ENCODE assay signal across 24 cellular contexts in genomic region chr3:67616046-67616445, GRCh38. TPM values are rescaled to one million over a fixed set of nuclear protein-coding genes. Genes with fewer than 3 reads are reported as not detected.
DNase-seq lines count a peak whose midpoint lies in the region; ATAC-seq lines count a peak whose summit lies in the region.
"Had no signal": no experiment of that assay in that cellular context is flagged by ENCODE, and none has a peak within 500 bp of the region (broad histone marks: within the 10 kb centered on the region; RNA-seq: fewer than 3 reads in every experiment).

No MANE protein-coding gene starts in this region.

- H3K36me3 ChIP-seq in naive thymus-derived CD4-positive, alpha-beta T cell (ENCODE audit: control insufficient read depth in 2 of 3, insufficient read depth in 3 of 3, low read length in 3 of 3): peaks cover 0 to 33% (median 8%) of the 10 kb centered on the region in 3 experiments

- POLR2A ChIA-PET in naive thymus-derived CD4-positive, alpha-beta T cell (lab: Charles Lee): no interaction called here

- H3K9me3 Mint-ChIP-seq in stimulated activated naive CD8-positive, alpha-beta T cell treated with anti-CD3 and anti-CD28 coated beads, Interleukin-15, amount 100 ng/mL, for 72 hours: no peaks in the 10 kb centered on the region
- no peaks in the 10 kb centered on the region for H3K9me3 Mint-ChIP-seq in activated T-helper 17 cell treated with anti-CD3 and anti-CD28 coated beads, Interleukin-2, amount 50 U/mL, for 72 hours
- peaks cover 0 to 8% (median 0%) of the 10 kb centered on the region in 11 donors for H3K9me3 Mint-ChIP-seq in naive thymus-derived CD4-positive, alpha-beta T cell
- H3K9me3 Mint-ChIP-seq: CD4-positive, alpha-beta memory T cell; CD8-positive, alpha-beta memory T cell had no signal

- no peak for DNase-seq in stimulated activated naive CD8-positive, alpha-beta T cell treated with anti-CD3 and anti-CD28 coated beads, Interleukin-15, amount 100 ng/mL, for 72 hours
- DNase-seq in stimulated activated naive CD8-positive, alpha-beta T cell treated with anti-CD3 and anti-CD28 coated beads, Interleukin-15, Interleukin-2, amounts not matched to agents 100 U/mL and 50 U/mL, for 24 hours: no peak
- no peak for DNase-seq in naive thymus-derived CD4-positive, alpha-beta T cell
- no peak for DNase-seq in HuH-7 (ENCODE audit: low spot score)
- DNase-seq in T-helper 9 cell: no peak
- DNase-seq: AML-193; CD4-positive, alpha-beta memory T cell; CD8-positive, alpha-beta memory T cell; COR-L47; DMS 273 treated with DMSO at 0.1 percent for 48 hours; DMS153; DMS53; DMS79; DND-41; EL; GDM1 had no signal

- H3K4me1 ChIP-seq in naive thymus-derived CD4-positive, alpha-beta T cell (ENCODE audit: control insufficient read depth in 2 of 2, insufficient read depth in 2 of 2, low read length in 2 of 2): no peaks in the 10 kb centered on the region

- H3K36me3 Mint-ChIP-seq in activated T-helper 17 cell treated with anti-CD3 and anti-CD28 coated beads, Interleukin-2, amount 50 U/mL, for 72 hours (ENCODE audit: low read depth): peaks cover 59% of the 10 kb centered on the region
- H3K36me3 Mint-ChIP-seq in naive thymus-derived CD4-positive, alpha-beta T cell: peaks cover 24 to 81% (median 77%) of the 10 kb centered on the region in 5 donors

- no peaks in the 10 kb centered on the region for H3K27me3 Mint-ChIP-seq in stimulated activated naive CD8-positive, alpha-beta T cell treated with anti-CD3 and anti-CD28 coated beads, Interleukin-15, amount 100 ng/mL, for 72 hours
- H3K27me3 Mint-ChIP-seq in activated T-helper 17 cell treated with anti-CD3 and anti-CD28 coated beads, Interleukin-2, amount 50 U/mL, for 72 hours: no peaks in the 10 kb centered on the region
- H3K27me3 Mint-ChIP-seq in naive thymus-derived CD4-positive, alpha-beta T cell: no peaks in the 10 kb centered on the region
- H3K27me3 Mint-ChIP-seq: B cell; CD4-positive, alpha-beta memory T cell; CD8-positive, alpha-beta memory T cell had no signal

- peak; percentile 60 for ATAC-seq in stimulated activated naive CD8-positive, alpha-beta T cell treated with anti-CD3 and anti-CD28 coated beads, Interleukin-15, amount 100 ng/mL, for 72 hours
- ATAC-seq in stimulated activated naive CD8-positive, alpha-beta T cell treated with anti-CD3 and anti-CD28 coated beads, Interleukin-15, Interleukin-2, amounts not matched to agents 100 U/mL and 50 U/mL, for 24 hours: no peak
- ATAC-seq in activated T-helper 17 cell treated with anti-CD3 and anti-CD28 coated beads, Interleukin-2, amount 50 U/mL, for 72 hours (replicated peaks): peak; percentile 28
- ATAC-seq in naive thymus-derived CD4-positive, alpha-beta T cell: no peak
- no peak for ATAC-seq in HG03196 (IDR thresholded peaks at IDR 0.05; ENCODE audit: unreplicated experiment)
- ATAC-seq: A549, GM12878 had no signal

- CTCF ChIA-PET in naive thymus-derived CD4-positive, alpha-beta T cell (lab: Charles Lee): interaction anchor here (0.6 kb wide), 1 partner anchor 19 kb away, joined by 3 read pairs; no protein-coding TSS in a partner anchor

- H3K27me3 ChIP-seq in naive thymus-derived CD4-positive, alpha-beta T cell (ENCODE audit: control insufficient read depth in 2 of 2, insufficient read depth in 2 of 2, low read length in 2 of 2): no peaks in the 10 kb centered on the region
- H3K27me3 ChIP-seq: BLaER1 treated with 17β-estradiol and CSF1 and Interleukin-3, amounts not matched to agents 10 nM and 100 nM had no signal

- H3K27ac Mint-ChIP-seq in stimulated activated naive CD8-positive, alpha-beta T cell treated with anti-CD3 and anti-CD28 coated beads, Interleukin-15, amount 100 ng/mL, for 72 hours: no peak overlapping the region
- no peak overlapping the region for H3K27ac Mint-ChIP-seq in activated T-helper 17 cell treated with anti-CD3 and anti-CD28 coated beads, Interleukin-2, amount 50 U/mL, for 72 hours
- H3K27ac Mint-ChIP-seq in naive thymus-derived CD4-positive, alpha-beta T cell: peak overlapping the region in 6 of 9 donors; percentile 3 to 69 (median 24)
- H3K27ac Mint-ChIP-seq: B cell had no signal

- no peak overlapping the region for H3K4me3 Mint-ChIP-seq in stimulated activated naive CD8-positive, alpha-beta T cell treated with anti-CD3 and anti-CD28 coated beads, Interleukin-15, amount 100 ng/mL, for 72 hours
- no peak overlapping the region for H3K4me3 Mint-ChIP-seq in activated T-helper 17 cell treated with anti-CD3 and anti-CD28 coated beads, Interleukin-2, amount 50 U/mL, for 72 hours
- H3K4me3 Mint-ChIP-seq in naive thymus-derived CD4-positive, alpha-beta T cell: no peak overlapping the region
- H3K4me3 Mint-ChIP-seq: B cell; CD4-positive, alpha-beta memory T cell; CD8-positive, alpha-beta memory T cell had no signal

- intact Hi-C loops in naive thymus-derived CD4-positive, alpha-beta T cell (cut with micrococcal nuclease): no loop called here

- no peaks in the 10 kb centered on the region for H3K9me3 ChIP-seq in naive thymus-derived CD4-positive, alpha-beta T cell (ENCODE audit: control insufficient read depth in 2 of 3, low read length in 3 of 3)
- H3K9me3 ChIP-seq: A549 had no signal

- no peak overlapping the region for H3K4me3 ChIP-seq in naive thymus-derived CD4-positive, alpha-beta T cell (ENCODE audit: low read length)
- H3K4me3 ChIP-seq: A549; BLaER1 treated with 17β-estradiol and CSF1 and Interleukin-3, amounts not matched to agents 10 nM and 100 nM; GM12878 had no signal

- H3K4me1 Mint-ChIP-seq in stimulated activated naive CD8-positive, alpha-beta T cell treated with anti-CD3 and anti-CD28 coated beads, Interleukin-15, amount 100 ng/mL, for 72 hours: peaks cover 16% of the 10 kb centered on the region
- peaks cover 20% of the 10 kb centered on the region for H3K4me1 Mint-ChIP-seq in activated T-helper 17 cell treated with anti-CD3 and anti-CD28 coated beads, Interleukin-2, amount 50 U/mL, for 72 hours
- H3K4me1 Mint-ChIP-seq in naive thymus-derived CD4-positive, alpha-beta T cell: peaks cover 9 to 78% (median 68%) of the 10 kb centered on the region in 7 donors

- H3K27ac ChIP-seq in naive thymus-derived CD4-positive, alpha-beta T cell (ENCODE audit: low read depth, low read length): no peak overlapping the region
- H3K27ac ChIP-seq: 22Rv1; A549; BLaER1 treated with 17β-estradiol and CSF1 and Interleukin-3, amounts not matched to agents 10 nM and 100 nM; C4-2B had no signal

RNA-seq across cellular contexts. Expression of gene SUCLG2, which starts 38.4 kb away (rescaled TPM):
- 10 to 100 TPM; 34.3 to 42.5 TPM for total RNA-seq in activated T-helper 17 cell treated with anti-CD3 and anti-CD28 coated beads, Interleukin-2, amount 50 U/mL, for 72 hours
- total RNA-seq in naive thymus-derived CD4-positive, alpha-beta T cell: 10 to 100 TPM; 49.7 to 75.9 (median 61.4) TPM
- 10 to 100 TPM; 88.5 to 97.9 TPM for polyA plus RNA-seq in naive thymus-derived CD4-positive, alpha-beta T cell

Comparison
In these comparisons a context has a peak if more than half of its experiments do, and no peak if none do; other contexts are left out.
1. ATAC-seq: peak in stimulated activated naive CD8-positive, alpha-beta T cell treated with anti-CD3 and anti-CD28 coated beads, Interleukin-15, amount 100 ng/mL, for 72 hours (single experiment) and activated T-helper 17 cell treated with anti-CD3 and anti-CD28 coated beads, Interleukin-2, amount 50 U/mL, for 72 hours (single experiment); none in stimulated activated naive CD8-positive, alpha-beta T cell treated with anti-CD3 and anti-CD28 coated beads, Interleukin-15, Interleukin-2, amounts not matched to agents 100 U/mL and 50 U/mL, for 24 hours (single experiment), naive thymus-derived CD4-positive, alpha-beta T cell (single experiment) and HG03196 (single experiment).
2. H3K27ac Mint-ChIP-seq: peak in naive thymus-derived CD4-positive, alpha-beta T cell (6 of 9); none in stimulated activated naive CD8-positive, alpha-beta T cell treated with anti-CD3 and anti-CD28 coated beads, Interleukin-15, amount 100 ng/mL, for 72 hours (0 of 2) and activated T-helper 17 cell treated with anti-CD3 and anti-CD28 coated beads, Interleukin-2, amount 50 U/mL, for 72 hours (single experiment).